In genomic region chr15:78398076-78398825, GRCh38 we compare ENCODE assay signal across 22 cellular contexts. TPM values are rescaled to one million over a fixed set of nuclear protein-coding genes. Genes with fewer than 3 reads are reported as not detected.
DNase-seq lines count a peak whose midpoint lies in the region; ATAC-seq and TF ChIP-seq lines count a peak whose summit lies in the region.
"Had no signal": no experiment of that assay in that cellular context is flagged by ENCODE, and none has a peak within 500 bp of the region (broad histone marks: within the 10 kb centered on the region; RNA-seq: fewer than 3 reads in every experiment).

No MANE protein-coding gene starts in this region.

- H3K4me3 Mint-ChIP-seq in progenitor cell of endocrine pancreas (ENCODE audit: low read depth): no peak overlapping the region
- H3K4me3 Mint-ChIP-seq: B cell; CD4-positive, CD25-positive, alpha-beta regulatory T cell; CD8-positive, alpha-beta T cell; GM23338; H9 had no signal

- ATAC-seq in RWPE2 (ENCODE audit: low read depth) (no peak), sciatic nerve (no peak), GM21515 (IDR thresholded peaks at IDR 0.05; ENCODE audit: unreplicated experiment) (no peak)
- ATAC-seq: CD8-positive, alpha-beta T cell; GM12878; GM23338; HCT116 had no signal

- H3K27ac ChIP-seq in RWPE2 (ENCODE audit: poor library complexity, severe bottlenecking): no peak overlapping the region
- H3K27ac ChIP-seq: BLaER1 had no signal

- H3K4me3 ChIP-seq in RWPE2 (ENCODE audit: severe bottlenecking): no peak overlapping the region
- H3K4me3 ChIP-seq: BLaER1, GM12878, GM23338 had no signal

- no peaks in the 10 kb centered on the region for H3K36me3 Mint-ChIP-seq in progenitor cell of endocrine pancreas (ENCODE audit: insufficient read depth)
- H3K36me3 Mint-ChIP-seq: CD4-positive, CD25-positive, alpha-beta regulatory T cell; CD8-positive, alpha-beta T cell had no signal

- H3K27ac Mint-ChIP-seq in progenitor cell of endocrine pancreas: no peak overlapping the region
- H3K27ac Mint-ChIP-seq: B cell; CD4-positive, CD25-positive, alpha-beta regulatory T cell; CD8-positive, alpha-beta T cell; GM23338; H9 had no signal

- H3K4me1 Mint-ChIP-seq in progenitor cell of endocrine pancreas (ENCODE audit: low read depth): peaks cover 13% of the 10 kb centered on the region
- H3K4me1 Mint-ChIP-seq: B cell; CD4-positive, CD25-positive, alpha-beta regulatory T cell had no signal

- TF ChIP-seq CTCF in RWPE2 (IDR thresholded peaks at IDR 0.05; ENCODE audit: poor library complexity, severe bottlenecking): no peak
- TF ChIP-seq CTCF in progenitor cell of endocrine pancreas (IDR thresholded peaks at IDR 0.05; ENCODE audit: unreplicated experiment): no peak

- H3K9me3 ChIP-seq in RWPE2 (ENCODE audit: severe bottlenecking): no peaks in the 10 kb centered on the region
- H3K9me3 ChIP-seq: BLaER1, Caco-2 had no signal

- H3K27me3 Mint-ChIP-seq in progenitor cell of endocrine pancreas: peaks cover 33% of the 10 kb centered on the region

- no peaks in the 10 kb centered on the region for H3K36me3 ChIP-seq in RWPE2 (ENCODE audit: low read depth)
- H3K36me3 ChIP-seq: BLaER1 had no signal

- H3K4me1 ChIP-seq in RWPE2 (ENCODE audit: insufficient read depth, poor library complexity, severe bottlenecking): no peaks in the 10 kb centered on the region
- H3K4me1 ChIP-seq: BLaER1, Caco-2 had no signal

- intact Hi-C loops in sciatic nerve (cut with DNase I): no loop called here

- no peaks in the 10 kb centered on the region for H3K9me3 Mint-ChIP-seq in progenitor cell of endocrine pancreas (ENCODE audit: low read depth)
- H3K9me3 Mint-ChIP-seq: CD8-positive, alpha-beta T cell; GM23338; H9 had no signal

- DNase-seq in RWPE2 (ENCODE audit: low spot score) (peak; percentile 29), cerebellar cortex (ENCODE audit: low spot score) (peak; percentile 56), mesenteric fat pad (ENCODE audit: low spot score) (peak; percentile 60), sciatic nerve (ENCODE audit: low spot score) (peak; percentile 39), medulla oblongata (ENCODE audit: extremely low spot score) (no peak), progenitor cell of endocrine pancreas (ENCODE audit: low spot score, unreplicated experiment) (no peak), RKO (ENCODE audit: low spot score) (no peak)
- DNase-seq: Caco-2; CD4-positive, CD25-positive, alpha-beta regulatory T cell; CD8-positive, alpha-beta T cell; DMS153; DND-41; GDM1; H9 had no signal

- H3K27me3 ChIP-seq in RWPE2 (ENCODE audit: insufficient read depth, poor library complexity, severe bottlenecking): no peaks in the 10 kb centered on the region
- H3K27me3 ChIP-seq: BLaER1 had no signal

RNA-seq across cellular contexts. Expression of gene IREB2, which starts 39.8 kb away (rescaled TPM):
- total RNA-seq in mesenteric fat pad (57.1 TPM), sciatic nerve (65.0 TPM), progenitor cell of endocrine pancreas (87.4 and 95.3 TPM in 2 replicates)

RNA-seq across cellular contexts. Expression of gene CRABP1, which starts 58.1 kb away (rescaled TPM):
- not detected for total RNA-seq in mesenteric fat pad
- total RNA-seq in sciatic nerve: 28.8 TPM
- total RNA-seq in progenitor cell of endocrine pancreas: 1.1 and 2.8 TPM in 2 replicates
- total RNA-seq: A172; B cell; CD4-positive, CD25-positive, alpha-beta regulatory T cell; CD8-positive, alpha-beta T cell; H4 had no signal

Comparison
In these comparisons a context has a peak if more than half of its experiments do, and no peak if none do; other contexts are left out.
1. DNase-seq: peak in RWPE2 (single experiment), cerebellar cortex (single experiment), mesenteric fat pad (single experiment) and sciatic nerve (single experiment); none in medulla oblongata (single experiment), progenitor cell of endocrine pancreas (single experiment) and RKO (single experiment).